ENCODE assay signal across 8 cellular contexts in genomic region chr1:62437273-62437945, GRCh38. TPM values are rescaled to one million over a fixed set of nuclear protein-coding genes. Genes with fewer than 3 reads are reported as not detected.
DNase-seq lines count a peak whose midpoint lies in the region; ATAC-seq and TF ChIP-seq lines count a peak whose summit lies in the region.

No MANE protein-coding gene starts in this region.

- peaks cover 15 to 63% (median 47%) of the 10 kb centered on the region in 7 donors for H3K4me1 Mint-ChIP-seq in naive thymus-derived CD4-positive, alpha-beta T cell

- peaks cover 0 to 8% (median 0%) of the 10 kb centered on the region in 11 donors for H3K9me3 Mint-ChIP-seq in naive thymus-derived CD4-positive, alpha-beta T cell

- H3K27ac Mint-ChIP-seq in naive thymus-derived CD4-positive, alpha-beta T cell: peak overlapping the region; percentile 91 to 100 (median 99)

- POLR2A ChIA-PET in naive thymus-derived CD4-positive, alpha-beta T cell (lab: Charles Lee): interaction anchor here (0.5 to 2.5 kb wide), 5 partner anchors 14 to 1360 kb away, joined by 3 to 12 read pairs (median 4); partner anchors contain the start of gene ATG4C

- no peaks in the 10 kb centered on the region for H3K27me3 ChIP-seq in naive thymus-derived CD4-positive, alpha-beta T cell (ENCODE audit: control insufficient read depth in 2 of 2, insufficient read depth in 2 of 2, low read length in 2 of 2)
- H3K27me3 ChIP-seq in upper lobe of right lung: no peaks in the 10 kb centered on the region

- peak; percentile 30 for ATAC-seq in esophagus mucosa
- no peak for ATAC-seq in naive thymus-derived CD4-positive, alpha-beta T cell
- ATAC-seq in upper lobe of right lung: peak; percentile 3

- peak overlapping the region; percentile 96 for H3K4me3 ChIP-seq in Jurkat, Clone E6-1 (ENCODE audit: low read length)
- peak overlapping the region; percentile 98 for H3K4me3 ChIP-seq in naive thymus-derived CD4-positive, alpha-beta T cell (ENCODE audit: low read length)
- H3K4me3 ChIP-seq in upper lobe of right lung: peak overlapping the region; percentile 96

- H3K27ac ChIP-seq in naive thymus-derived CD4-positive, alpha-beta T cell (ENCODE audit: low read depth, low read length): peak overlapping the region; percentile 95
- peak overlapping the region; percentile 98 for H3K27ac ChIP-seq in upper lobe of right lung

- CTCF ChIA-PET in naive thymus-derived CD4-positive, alpha-beta T cell (lab: Charles Lee): interaction anchor here (0.6 kb wide), 1 partner anchor 64 kb away, joined by 3 read pairs; no protein-coding TSS in a partner anchor

- peaks cover 0 to 15% (median 6%) of the 10 kb centered on the region in 3 experiments for H3K36me3 ChIP-seq in naive thymus-derived CD4-positive, alpha-beta T cell (ENCODE audit: control insufficient read depth in 2 of 3, insufficient read depth in 3 of 3, low read length in 3 of 3)
- peaks cover 10% of the 10 kb centered on the region for H3K36me3 ChIP-seq in upper lobe of right lung

- no peaks in the 10 kb centered on the region for H3K9me3 ChIP-seq in naive thymus-derived CD4-positive, alpha-beta T cell (ENCODE audit: control insufficient read depth in 2 of 3, low read length in 3 of 3)
- H3K9me3 ChIP-seq in upper lobe of right lung: no peaks in the 10 kb centered on the region

- H3K27me3 Mint-ChIP-seq in naive thymus-derived CD4-positive, alpha-beta T cell: peaks cover 0 to 5% (median 0%) of the 10 kb centered on the region in 5 donors

- peaks cover 13 to 29% of the 10 kb centered on the region in 2 donors for H3K4me1 ChIP-seq in naive thymus-derived CD4-positive, alpha-beta T cell (ENCODE audit: control insufficient read depth in 2 of 2, insufficient read depth in 2 of 2, low read length in 2 of 2)
- peaks cover 23% of the 10 kb centered on the region for H3K4me1 ChIP-seq in upper lobe of right lung

- TF ChIP-seq CTCF in upper lobe of right lung (IDR thresholded peaks at IDR 0.05): no peak

- intact Hi-C loops in naive thymus-derived CD4-positive, alpha-beta T cell (cut with micrococcal nuclease): loop anchor here (2.0 to 10.0 kb wide), 6 partner anchors 695 to 1359 kb away; partner anchors contain the start of genes TM2D1 (in 2 of the 2), ALG6 (in 1 of the 2), EFCAB7 (in 1 of the 2) and ITGB3BP (in 1 of the 2)
- intact Hi-C loops in upper lobe of right lung (cut with DNase I): no loop called here

- peak; percentile 83 for DNase-seq in DMS53 (lab: John Stamatoyannopoulos, UW)
- DNase-seq in DMS53 treated with DMSO at 0.1 percent for 48 hours (lab: John Stamatoyannopoulos, UW; ENCODE audit: unreplicated experiment): no peak
- no peak for DNase-seq in Jurkat, Clone E6-1 (ENCODE audit: low read depth, low spot score)
- peak; percentile 24 for DNase-seq in activated T-cell treated with anti-CD3 and anti-CD28 coated beads for 4 hours
- DNase-seq in naive thymus-derived CD4-positive, alpha-beta T cell: peak; percentile 28 to 66 (median 46)
- no peak for DNase-seq in upper lobe of right lung
- DNase-seq in ecto neural progenitor cell (ENCODE audit: low spot score): no peak

- H3K4me3 Mint-ChIP-seq in naive thymus-derived CD4-positive, alpha-beta T cell: peak overlapping the region; percentile 90 to 98 (median 96)

- H3K36me3 Mint-ChIP-seq in naive thymus-derived CD4-positive, alpha-beta T cell: peaks cover 6 to 12% (median 8%) of the 10 kb centered on the region in 5 donors

RNA-seq across cellular contexts. Expression of gene USP1, which starts 0.6 kb away (rescaled TPM):
- 75.2 TPM for polyA plus RNA-seq in Jurkat, Clone E6-1 (2012; ENCODE audit: insufficient read depth, insufficient read length)
- 20.0 TPM for total RNA-seq in esophagus mucosa
- total RNA-seq in naive thymus-derived CD4-positive, alpha-beta T cell: 10 to 100 TPM; 20.5 to 65.7 (median 38.8) TPM
- 10 to 100 TPM; 25.3 to 34.7 TPM for polyA plus RNA-seq in naive thymus-derived CD4-positive, alpha-beta T cell
- 23.8 TPM for total RNA-seq in upper lobe of right lung

Comparison
In these comparisons a context has a peak if more than half of its experiments do, and no peak if none do; other contexts are left out.
1. DNase-seq: peak in DMS53 (single experiment), activated T-cell treated with anti-CD3 and anti-CD28 coated beads for 4 hours (single experiment) and naive thymus-derived CD4-positive, alpha-beta T cell (9 of 9); none in DMS53 treated with DMSO at 0.1 percent for 48 hours (single experiment), Jurkat, Clone E6-1 (single experiment), upper lobe of right lung (single experiment) and ecto neural progenitor cell (single experiment).
2. Peak in every context shown above with its lines, with median percentiles within 50 percentile points of each other: H3K4me3 ChIP-seq.